1 cellular context compared by ENCODE assay signal in genomic region chr17:60391419-60392041, GRCh38.
TF ChIP-seq lines count a peak whose summit lies in the region.

No MANE protein-coding gene starts in this region.

TF ChIP-seq in K562, 482 proteins besides CTCF, POLR2A, EP300 and RAD21 (continued from another document):
- TF ChIP-seq REST (CRISPR knock-in tag; IDR thresholded peaks at IDR 0.05; ENCODE audit: low read depth) (peak; percentile 39; the same call in 1 of the 2 replicates), STAT5B (CRISPR knock-in tag; IDR thresholded peaks at IDR 0.05) (no peak), ARHGAP35 (IDR thresholded peaks at IDR 0.05; ENCODE audit: partially characterized antibody) (peak; percentile 6), CCNT2 (IDR thresholded peaks at IDR 0.05; ENCODE audit: borderline replicate concordance, extremely low read depth, insufficient read length, low read depth, low read length) (no peak), UBTF (IDR thresholded peaks at IDR 0.05; ENCODE audit: borderline replicate concordance in 1 of 2, low read depth in 2 of 2, low read length in 2 of 2) (no peak)
TF ChIP-seq in K562: peak in this region for 46.
